Comparison of ENCODE assay signal across 13 cellular contexts in genomic region chr18:400466-400865, GRCh38.
A peak's percentile ranks its signal among the peaks of the same experiment; 100 is the strongest.
DNase-seq lines count a peak whose midpoint lies in the region; ATAC-seq and TF ChIP-seq lines count a peak whose summit lies in the region.
"Had no signal": no experiment of that assay in that cellular context is flagged by ENCODE, and none has a peak within 500 bp of the region (broad histone marks: within the 10 kb centered on the region; RNA-seq: fewer than 3 reads in every experiment).

No MANE protein-coding gene starts in this region.

- in situ Hi-C loops in transverse colon (cut with MboI; ENCODE audit: low pct_ligation_motif_present in 1 of 4, low pct_unique_long_range_greater_than_20kb in 1 of 4, low sequenced_read_pairs in 3 of 4) = no loop called here

- H3K36me3 Mint-ChIP-seq in mesothelial cell of epicardium = peaks cover 31% of the 10 kb centered on the region

- no peaks in the 10 kb centered on the region for H3K36me3 ChIP-seq in transverse colon
- H3K36me3 ChIP-seq: heart left ventricle had no signal

- peaks cover 0 to 12% (median 4%) of the 10 kb centered on the region in 4 donors for H3K4me1 ChIP-seq in transverse colon

- H3K27me3 ChIP-seq in transverse colon = no peaks in the 10 kb centered on the region
- H3K27me3 ChIP-seq: heart left ventricle had no signal

- no peak overlapping the region for H3K27ac Mint-ChIP-seq in mesothelial cell of epicardium

- no peak overlapping the region for H3K4me3 Mint-ChIP-seq in mesothelial cell of epicardium
- H3K4me3 Mint-ChIP-seq: neural crest cell had no signal

- TF ChIP-seq EP300 in transverse colon (IDR thresholded peaks at IDR 0.05; ENCODE audit: low read depth) = no peak

- no peak overlapping the region for H3K4me3 ChIP-seq in transverse colon
- H3K4me3 ChIP-seq: heart left ventricle had no signal

- no peak for TF ChIP-seq POLR2A in transverse colon (IDR thresholded peaks at IDR 0.05)

- intact Hi-C loops in transverse colon (cut with DNase I; ENCODE audit: low total_unique reads) = no loop called here

- H3K4me1 Mint-ChIP-seq in mesothelial cell of epicardium = peaks cover 48% of the 10 kb centered on the region

- H3K9me3 ChIP-seq in transverse colon = no peaks in the 10 kb centered on the region

- TF ChIP-seq CTCF in transverse colon (IDR thresholded peaks at IDR 0.05) (no peak), mesothelial cell of epicardium (IDR thresholded peaks at IDR 0.05; ENCODE audit: unreplicated experiment) (no peak)

- DNase-seq in H4 (ENCODE audit: low spot score) (peak; percentile 90), RPMI7951 (ENCODE audit: low read depth) (peak; percentile 85), fibroblast of the conjunctiva (ENCODE audit: low read depth) (peak; percentile 89), transverse colon (peak; percentile 22), mesothelial cell of epicardium (ENCODE audit: low spot score in 2 of 2, unreplicated experiment in 2 of 2) (no peak)
- DNase-seq: activated T-cell treated with anti-CD3 and anti-CD28 coated beads, Interleukin-2, amount 50 U/mL, for 1 hour; heart left ventricle; left cardiac atrium; NCI-H2171; small intestine had no signal

- H3K27me3 Mint-ChIP-seq in mesothelial cell of epicardium (ENCODE audit: low read depth) = no peaks in the 10 kb centered on the region

- ATAC-seq in esophagus mucosa = no peak
- no peak for ATAC-seq in HG02852 (IDR thresholded peaks at IDR 0.05; ENCODE audit: unreplicated experiment)
- ATAC-seq: heart left ventricle, left cardiac atrium had no signal

- peak overlapping the region in 2 of 4 donors; percentile 8 to 20 for H3K27ac ChIP-seq in transverse colon
- H3K27ac ChIP-seq: heart left ventricle had no signal

- WGBS in transverse colon (ENCODE audit: low coverage in 1 of 2), 2 donors = 86 to 89% methylated on average over 5 of the region's 5 CpGs

- H3K9me3 Mint-ChIP-seq in mesothelial cell of epicardium = peaks cover 17% of the 10 kb centered on the region

Comparison
In these comparisons a context has a peak if more than half of its experiments do, and no peak if none do; other contexts are left out.
1. DNase-seq: peak in H4 (single experiment), RPMI7951 (single experiment), fibroblast of the conjunctiva (single experiment) and transverse colon (single experiment); none in mesothelial cell of epicardium (0 of 2).